Comparison of ENCODE assay signal across 8 cellular contexts in genomic region chr4:82798168-82799005, GRCh38. TPM values are rescaled to one million over a fixed set of nuclear protein-coding genes. Genes with fewer than 3 reads are reported as not detected.
DNase-seq lines count a peak whose midpoint lies in the region; TF ChIP-seq lines count a peak whose summit lies in the region.

SCD5 (minus strand) TSS chr4:82798796; CDS start chr4:82798537, 259 bp downstream.

- H3F3A ChIP-seq in GM23248 (ENCODE audit: insufficient read depth): peaks cover 18% of the 10 kb centered on the region

- no peaks in the 10 kb centered on the region for H3K36me3 ChIP-seq in GM23248 (ENCODE audit: low read depth)
- H3K36me3 ChIP-seq in Karpas-422 (ENCODE audit: insufficient read depth, low read length): no peaks in the 10 kb centered on the region
- H3K36me3 ChIP-seq in hepatocyte (replicated peaks; ENCODE audit: insufficient read depth, low read depth): no peaks in the 10 kb centered on the region
- no peaks in the 10 kb centered on the region for H3K36me3 ChIP-seq in rectal smooth muscle tissue (ENCODE audit: control insufficient read depth, insufficient read depth, low read length)

- H3K27ac ChIP-seq in GM23248 (no peak within 1 kb of the TSS), Karpas-422 (ENCODE audit: low read length) (peak within 1 kb of the TSS; percentile 73), hepatocyte (no peak within 1 kb of the TSS), rectal smooth muscle tissue (ENCODE audit: low read depth, low read length) (peak within 1 kb of the TSS; percentile 52)

- H3K4me1 ChIP-seq in GM23248 (ENCODE audit: insufficient read depth) (peaks cover 17% of the 10 kb centered on the region), Karpas-422 (ENCODE audit: low read length) (peaks cover 53% of the 10 kb centered on the region), hepatocyte (ENCODE audit: insufficient read depth) (peaks cover 13% of the 10 kb centered on the region), rectal smooth muscle tissue (ENCODE audit: control insufficient read depth, insufficient read depth, low read length) (no peaks in the 10 kb centered on the region)

- no peaks in the 10 kb centered on the region for H3K27me3 ChIP-seq in GM23248 (replicated peaks; ENCODE audit: insufficient read depth)
- no peaks in the 10 kb centered on the region for H3K27me3 ChIP-seq in Karpas-422 (ENCODE audit: low read length)
- peaks cover 21% of the 10 kb centered on the region for H3K27me3 ChIP-seq in hepatocyte
- H3K27me3 ChIP-seq in rectal smooth muscle tissue (ENCODE audit: control insufficient read depth, insufficient read depth, low read length): no peaks in the 10 kb centered on the region

- H3K4me3 ChIP-seq in GM23248: peak within 1 kb of the TSS; percentile 83
- peak within 1 kb of the TSS; percentile 67 for H3K4me3 ChIP-seq in Karpas-422 (ENCODE audit: low read length)
- peak within 1 kb of the TSS; percentile 88 for H3K4me3 ChIP-seq in hepatocyte
- peak within 1 kb of the TSS; percentile 77 for H3K4me3 ChIP-seq in rectal smooth muscle tissue (ENCODE audit: low read length)

- in situ Hi-C loops in GM23248 (cut with MboI): no loop called here

- peak within 1 kb of the TSS; percentile 82 for H3K4me2 ChIP-seq in GM23248 (ENCODE audit: unreplicated experiment)
- H3K4me2 ChIP-seq in Karpas-422 (ENCODE audit: low read depth, low read length, poor library complexity, severe bottlenecking): peak within 1 kb of the TSS; percentile 83
- peak within 1 kb of the TSS; percentile 95 for H3K4me2 ChIP-seq in hepatocyte

- peaks cover 40% of the 10 kb centered on the region for H3K79me2 ChIP-seq in GM23248 (ENCODE audit: insufficient read depth)
- H3K79me2 ChIP-seq in Karpas-422 (ENCODE audit: low read length): no peaks in the 10 kb centered on the region
- H3K79me2 ChIP-seq in hepatocyte: no peaks in the 10 kb centered on the region

- H4K20me1 ChIP-seq in GM23248 (ENCODE audit: insufficient read depth) (no peaks in the 10 kb centered on the region), Karpas-422 (ENCODE audit: insufficient read depth, low read depth, low read length) (no peaks in the 10 kb centered on the region), hepatocyte (ENCODE audit: insufficient read depth, poor library complexity, severe bottlenecking) (no peaks in the 10 kb centered on the region)

- H3K9ac ChIP-seq in GM23248 (peak within 1 kb of the TSS; percentile 73), Karpas-422 (ENCODE audit: low read length) (peak within 1 kb of the TSS; percentile 73), rectal smooth muscle tissue (ENCODE audit: low read length) (peak within 1 kb of the TSS; percentile 6)

- no peak for TF ChIP-seq CTCF in hepatocyte (IDR thresholded peaks at IDR 0.05; ENCODE audit: poor library complexity)

- H3K9me2 ChIP-seq in GM23248 (ENCODE audit: insufficient read depth) (no peaks in the 10 kb centered on the region), Karpas-422 (replicated peaks; ENCODE audit: insufficient read depth, low read length) (no peaks in the 10 kb centered on the region), hepatocyte (replicated peaks; ENCODE audit: insufficient read depth) (no peaks in the 10 kb centered on the region)

- DNase-seq in ELR (ENCODE audit: low read depth) (peak; percentile 88), GM23248 (peak; percentile 96), Karpas-422 (peak; percentile 91), SW480 (ENCODE audit: low spot score) (peak; percentile 66), astrocyte of the hippocampus (ENCODE audit: low read depth, low spot score) (peak; percentile 93), hepatocyte (ENCODE audit: low spot score) (peak; percentile 80), NCI-H2029 (lab: John Stamatoyannopoulos, UW) (no peak)

- peak within 1 kb of the TSS; percentile 77 for H2AFZ ChIP-seq in GM23248
- H2AFZ ChIP-seq in Karpas-422 (ENCODE audit: low read length): peak within 1 kb of the TSS; percentile 78
- H2AFZ ChIP-seq in hepatocyte: peak within 1 kb of the TSS; percentile 74

- WGBS in GM23248 (ENCODE audit: low coverage in 1 of 2, low lambda C conversion rate in 2 of 2, missing lambda C conversion rate in 2 of 2), 2 experiments: 1 to 2% methylated on average over 63 to 94 of the region's 94 CpGs
- WGBS in hepatocyte (ENCODE audit: low lambda C conversion rate, missing lambda C conversion rate): under 1% methylated on average over 62 of the region's 94 CpGs

- H3K9me3 ChIP-seq in GM23248 (ENCODE audit: low read depth) (no peaks in the 10 kb centered on the region), Karpas-422 (ENCODE audit: low read length) (no peaks in the 10 kb centered on the region), hepatocyte (ENCODE audit: low read depth) (no peaks in the 10 kb centered on the region)

RNA-seq across cellular contexts. Expression of gene SCD5, which starts in this region (rescaled TPM):
- total RNA-seq in GM23248 (2014; rRNA removed; shearing (Covaris generic)): 37.6 and 39.8 TPM in 2 replicates
- polyA plus RNA-seq in GM23248 (2016; fragmentation: Nextera tagmentation; extraction: Ambion mirVana): 12.5 TPM in 2 replicates
- 14.0 and 14.9 TPM in 2 replicates for total RNA-seq in Karpas-422 (2014; rRNA removed; shearing (Covaris generic); ENCODE audit: low replicate concordance)
- total RNA-seq in hepatocyte: 14.7 and 19.2 TPM in 2 replicates
- polyA plus RNA-seq in hepatocyte: 5.3 and 6.4 TPM in 2 replicates

Comparison
In these comparisons a context has a peak if more than half of its experiments do, and no peak if none do; other contexts are left out.
1. H3K27ac ChIP-seq: peak in Karpas-422 (single experiment) and rectal smooth muscle tissue (single experiment); none in GM23248 (single experiment) and hepatocyte (single experiment).
2. H3K9ac ChIP-seq: peak in every context shown above with its lines; median percentile 73 in GM23248; 73 in Karpas-422; 6 in rectal smooth muscle tissue.
3. Peak in every context shown above with its lines, with median percentiles within 50 percentile points of each other: H2AFZ ChIP-seq, H3K4me2 ChIP-seq and H3K4me3 ChIP-seq.